In the genomic region with DNA sequence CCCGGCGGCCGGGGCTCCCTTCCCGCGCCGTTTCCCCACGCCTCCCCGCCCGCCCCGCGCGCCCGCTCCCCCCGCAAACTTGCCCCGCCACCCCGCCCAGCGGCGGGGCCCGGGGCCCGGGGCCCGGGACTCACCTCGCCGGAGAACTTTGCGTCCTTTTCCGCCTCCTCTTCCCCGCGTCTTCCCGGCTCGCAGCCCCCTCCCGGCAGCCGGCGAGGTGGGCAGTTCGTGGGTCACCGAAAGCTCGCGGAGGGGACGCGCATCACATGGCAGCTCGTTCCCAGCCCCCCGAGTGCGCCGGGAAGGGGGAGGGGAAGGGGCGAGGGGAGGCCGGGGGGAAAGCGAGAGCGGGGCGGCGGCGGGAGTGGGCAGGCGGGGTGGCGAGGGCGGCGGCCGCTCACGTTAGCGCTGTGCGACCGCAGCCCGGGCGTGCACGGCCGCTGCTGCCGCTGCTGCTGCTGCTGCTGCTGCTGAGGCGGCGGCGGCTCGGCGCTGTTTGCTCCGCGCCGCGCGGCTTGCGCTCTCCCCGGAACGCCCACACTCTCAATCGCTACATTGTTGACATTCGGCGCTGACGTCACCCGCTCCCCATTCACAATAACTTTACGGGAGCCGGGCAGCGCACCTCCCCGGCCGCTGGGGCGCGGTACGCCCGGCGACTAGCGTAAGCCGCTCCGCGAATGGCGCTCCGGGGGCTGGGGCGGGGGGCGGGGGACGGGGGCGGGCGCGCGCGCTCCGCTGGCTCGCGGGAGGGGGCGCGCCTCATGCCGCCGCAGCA, we compare ENCODE assay signal across 8 cellular contexts. TPM values are rescaled to one million over a fixed set of nuclear protein-coding genes. Genes with fewer than 3 reads are reported as not detected.
DNase-seq lines count a peak whose midpoint lies in the region; ATAC-seq and TF ChIP-seq lines count a peak whose summit lies in the region.

A gene (minus strand): TSS at position 498 of the 778 bp plus-strand sequence. CDS start 287,999 bp downstream, outside the sequence.

- peaks cover 63% of the 10 kb centered on the region for H3K4me1 Mint-ChIP-seq in stimulated activated naive CD8-positive, alpha-beta T cell treated with anti-CD3 and anti-CD28 coated beads, Interleukin-15, Interleukin-2, amounts not matched to agents 100 ng/mL and 50 ng/mL, for 24 hours (ENCODE audit: low read depth)

- peaks cover 5% of the 10 kb centered on the region for H3K27me3 Mint-ChIP-seq in stimulated activated naive CD8-positive, alpha-beta T cell treated with anti-CD3 and anti-CD28 coated beads, Interleukin-15, Interleukin-2, amounts not matched to agents 100 ng/mL and 50 ng/mL, for 24 hours

- peaks cover 6% of the 10 kb centered on the region for H4K20me1 ChIP-seq in neural cell (ENCODE audit: insufficient read depth)

- DNase-seq in D341Med (ENCODE audit: low spot score), result peak; percentile 85
- peak; percentile 29 for DNase-seq in KG1 (lab: John Stamatoyannopoulos, UW)
- DNase-seq in RWPE2 (ENCODE audit: low spot score), result peak; percentile 91
- DNase-seq in activated effector memory CD4-positive, alpha-beta T cell treated with Interleukin-2 at 50 U/mL for 16 hours, result peak; percentile 83
- peak; percentile 73 to 91 for DNase-seq in foreskin fibroblast

- no peaks in the 10 kb centered on the region for H3K27me3 ChIP-seq in RWPE2 (ENCODE audit: insufficient read depth, poor library complexity, severe bottlenecking)
- no peaks in the 10 kb centered on the region for H3K27me3 ChIP-seq in neural cell (ENCODE audit: insufficient read depth, low read depth, low read length)

- H3K4me3 ChIP-seq in RWPE2 (ENCODE audit: severe bottlenecking), result peak within 1 kb of the TSS; percentile 58
- H3K4me3 ChIP-seq in foreskin fibroblast (ENCODE audit: low read depth in 1 of 2, low read length in 2 of 2), result peak within 1 kb of the TSS; percentile 45 to 61
- peak within 1 kb of the TSS; percentile 89 for H3K4me3 ChIP-seq in neural cell (ENCODE audit: low read length)

- H3F3A ChIP-seq in neural cell (ENCODE audit: insufficient read depth, low read length, poor library complexity, severe bottlenecking), result peaks cover 10% of the 10 kb centered on the region

- ATAC-seq in GM21717 (IDR thresholded peaks at IDR 0.05; ENCODE audit: unreplicated experiment) (peak; percentile 76), RWPE2 (ENCODE audit: low read depth) (peak; percentile 69)

- H3K4me3 Mint-ChIP-seq in stimulated activated naive CD8-positive, alpha-beta T cell treated with anti-CD3 and anti-CD28 coated beads, Interleukin-15, Interleukin-2, amounts not matched to agents 100 ng/mL and 50 ng/mL, for 24 hours, result peak within 1 kb of the TSS; percentile 90

- H3K27ac ChIP-seq in RWPE2 (ENCODE audit: poor library complexity, severe bottlenecking), result peak within 1 kb of the TSS; percentile 44
- H3K27ac ChIP-seq in neural cell (ENCODE audit: low read length), result peak within 1 kb of the TSS; percentile 90

- no peak for TF ChIP-seq CTCF in RWPE2 (IDR thresholded peaks at IDR 0.05; ENCODE audit: poor library complexity, severe bottlenecking)
- no peak for TF ChIP-seq CTCF in foreskin fibroblast (IDR thresholded peaks at IDR 0.05; ENCODE audit: low read depth, low read length)
- TF ChIP-seq CTCF in neural cell (IDR thresholded peaks at IDR 0.05; ENCODE audit: poor library complexity, severe bottlenecking), result peak; percentile 41

- H3K4me2 ChIP-seq in neural cell (ENCODE audit: low read length), result peak within 1 kb of the TSS; percentile 56

- no peaks in the 10 kb centered on the region for H3K9me3 Mint-ChIP-seq in stimulated activated naive CD8-positive, alpha-beta T cell treated with anti-CD3 and anti-CD28 coated beads, Interleukin-15, Interleukin-2, amounts not matched to agents 100 ng/mL and 50 ng/mL, for 24 hours

- no peaks in the 10 kb centered on the region for H3K36me3 ChIP-seq in RWPE2 (ENCODE audit: low read depth)
- no peaks in the 10 kb centered on the region for H3K36me3 ChIP-seq in neural cell (ENCODE audit: insufficient read depth, low read length)

- H2AFZ ChIP-seq in neural cell (ENCODE audit: low read depth, low read length), result peak within 1 kb of the TSS; percentile 36

- peak; percentile 45 for TF ChIP-seq RAD21 in neural cell (conservative IDR thresholded peaks at IDR 0.05)

- peaks cover 34% of the 10 kb centered on the region for H3K36me3 Mint-ChIP-seq in stimulated activated naive CD8-positive, alpha-beta T cell treated with anti-CD3 and anti-CD28 coated beads, Interleukin-15, Interleukin-2, amounts not matched to agents 100 ng/mL and 50 ng/mL, for 24 hours (ENCODE audit: low read depth)

- H3K4me1 ChIP-seq in RWPE2 (ENCODE audit: insufficient read depth, poor library complexity, severe bottlenecking), result peaks cover 8% of the 10 kb centered on the region

- peak within 1 kb of the TSS; percentile 95 for H3K9ac ChIP-seq in neural cell (ENCODE audit: low read length)

- TF ChIP-seq EP300 in neural cell (conservative IDR thresholded peaks at IDR 0.05; ENCODE audit: poor library complexity, severe bottlenecking), result peak; percentile 26

- no peaks in the 10 kb centered on the region for H3K9me2 ChIP-seq in neural cell (ENCODE audit: insufficient read depth, low read length)

- H3K9me3 ChIP-seq in RWPE2 (ENCODE audit: severe bottlenecking) (no peaks in the 10 kb centered on the region), neural cell (ENCODE audit: low read length) (no peaks in the 10 kb centered on the region)

- H3K27ac Mint-ChIP-seq in stimulated activated naive CD8-positive, alpha-beta T cell treated with anti-CD3 and anti-CD28 coated beads, Interleukin-15, Interleukin-2, amounts not matched to agents 100 ng/mL and 50 ng/mL, for 24 hours, result peak within 1 kb of the TSS; percentile 96

- peaks cover 44% of the 10 kb centered on the region for H3K79me2 ChIP-seq in neural cell (replicated peaks; ENCODE audit: insufficient read depth, low read length)

TF ChIP-seq in neural cell, 6 proteins besides CTCF, POLR2A, EP300 and RAD21:
- peak; percentile 46 for TF ChIP-seq MXI1 (conservative IDR thresholded peaks at IDR 0.05; ENCODE audit: poor library complexity, severe bottlenecking)
- TF ChIP-seq SMC3 (conservative IDR thresholded peaks at IDR 0.05; ENCODE audit: poor library complexity), result peak; percentile 29
- TF ChIP-seq EZH2 (IDR thresholded peaks at IDR 0.05; ENCODE audit: borderline replicate concordance, insufficient read depth, low read length, poor library complexity, severe bottlenecking), result no peak
- peak; percentile 87 for TF ChIP-seq TAF1 (IDR thresholded peaks at IDR 0.05; ENCODE audit: low read depth)
- peak; percentile 96 for TF ChIP-seq POLR2AphosphoS5 (IDR thresholded peaks at IDR 0.05)

RNA-seq across cellular contexts. Expression of the gene that starts here (rescaled TPM):
- 45.5 and 52.7 TPM in 2 replicates for polyA plus RNA-seq in neural cell
- 144 and 154 TPM in 2 replicates for polyA minus RNA-seq in neural cell

Comparison
In these comparisons a context has a peak if more than half of its experiments do, and no peak if none do; other contexts are left out.
1. Peak in every context shown above with its lines: DNase-seq, ATAC-seq, H3K4me3 ChIP-seq and H3K27ac ChIP-seq.
2. DNase-seq: peak in every context shown above with its lines; median percentile 91 in RWPE2; 85 in D341Med; 83 in activated effector memory CD4-positive, alpha-beta T cell treated with Interleukin-2 at 50 U/mL for 16 hours; 82 in foreskin fibroblast; 29 in KG1.